8 cellular contexts compared by ENCODE assay signal in the genomic region with DNA sequence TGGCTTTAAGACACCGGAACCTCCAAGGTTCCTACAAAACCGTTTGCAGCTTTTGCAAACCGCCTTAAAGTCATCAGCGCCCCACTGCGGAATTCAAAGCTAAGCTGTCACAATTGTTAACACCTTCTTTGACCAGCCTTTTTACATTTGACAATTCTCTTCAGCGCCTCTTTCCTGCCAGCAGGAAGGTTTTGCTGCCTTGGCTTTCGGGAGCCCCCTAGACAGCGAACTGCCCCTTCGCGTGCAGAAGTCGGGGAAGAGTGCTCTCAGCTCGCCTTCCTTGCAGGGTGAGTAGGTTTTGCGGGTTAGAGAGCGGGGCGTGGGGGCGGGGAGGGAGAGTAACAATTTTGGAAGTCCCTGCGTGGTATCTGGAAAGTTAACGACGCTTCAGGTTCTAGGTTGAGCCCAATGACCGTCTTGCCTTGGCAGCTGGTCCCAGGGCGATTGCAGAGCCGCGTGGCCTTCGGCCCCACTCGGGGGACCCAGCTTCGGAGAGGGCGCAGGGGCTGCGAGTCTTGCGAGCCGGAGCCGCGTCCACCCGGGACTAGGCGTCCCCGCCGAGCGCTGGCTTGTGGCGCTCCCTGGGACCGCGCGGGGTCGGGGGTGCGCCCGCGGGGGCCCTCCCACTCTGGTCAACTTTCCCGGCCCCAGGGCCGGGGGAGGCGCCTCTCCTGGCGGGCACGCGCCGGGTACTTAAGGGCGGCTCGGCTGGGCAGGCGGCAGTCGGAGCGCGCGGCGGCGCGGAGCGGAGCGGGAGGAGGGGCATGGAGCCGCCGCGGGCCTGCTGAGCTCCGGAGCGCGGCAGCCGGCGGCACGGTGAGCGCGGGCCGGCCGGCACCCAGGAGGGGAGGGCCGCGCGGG. TPM values are rescaled to one million over a fixed set of nuclear protein-coding genes. Genes with fewer than 3 reads are reported as not detected.
DNase-seq lines count a peak whose midpoint lies in the region; ATAC-seq and TF ChIP-seq lines count a peak whose summit lies in the region.

A gene with protein sequence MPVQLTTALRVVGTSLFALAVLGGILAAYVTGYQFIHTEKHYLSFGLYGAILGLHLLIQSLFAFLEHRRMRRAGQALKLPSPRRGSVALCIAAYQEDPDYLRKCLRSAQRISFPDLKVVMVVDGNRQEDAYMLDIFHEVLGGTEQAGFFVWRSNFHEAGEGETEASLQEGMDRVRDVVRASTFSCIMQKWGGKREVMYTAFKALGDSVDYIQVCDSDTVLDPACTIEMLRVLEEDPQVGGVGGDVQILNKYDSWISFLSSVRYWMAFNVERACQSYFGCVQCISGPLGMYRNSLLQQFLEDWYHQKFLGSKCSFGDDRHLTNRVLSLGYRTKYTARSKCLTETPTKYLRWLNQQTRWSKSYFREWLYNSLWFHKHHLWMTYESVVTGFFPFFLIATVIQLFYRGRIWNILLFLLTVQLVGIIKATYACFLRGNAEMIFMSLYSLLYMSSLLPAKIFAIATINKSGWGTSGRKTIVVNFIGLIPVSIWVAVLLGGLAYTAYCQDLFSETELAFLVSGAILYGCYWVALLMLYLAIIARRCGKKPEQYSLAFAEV (plus strand): TSS at position 153 of the 861 bp plus-strand sequence. CDS start 3,743 bp downstream, outside the sequence.

- H3K36me3 ChIP-seq in esophagus (ENCODE audit: control insufficient read depth in 2 of 2, insufficient read depth in 2 of 2, low read length in 1 of 2): peaks cover 2 to 11% of the 10 kb centered on the region in 2 donors
- no peaks in the 10 kb centered on the region for H3K36me3 ChIP-seq in mucosa of descending colon (ENCODE audit: low read depth)
- peaks cover 6% of the 10 kb centered on the region for H3K36me3 ChIP-seq in thymus (ENCODE audit: control insufficient read depth, insufficient read depth)

- H3K27ac ChIP-seq in esophagus (ENCODE audit: low read depth in 2 of 2, low read length in 1 of 2): peak within 1 kb of the TSS; percentile 69 to 76
- no peak within 1 kb of the TSS for H3K27ac ChIP-seq in thymus (ENCODE audit: low read depth)

- WGBS in esophagus, 2 donors: 0 to 1% methylated on average over 56 to 80 of the region's 80 CpGs
- under 1% methylated on average over 80 of the region's 80 CpGs for WGBS in thymus

- DNase-seq in AG04449 (ENCODE audit: low read depth, low spot score) (no peak), NCI-H1092 (lab: John Stamatoyannopoulos, UW) (peak; percentile 59), mucosa of descending colon (peak in 2 of 3 donors; percentile 77 to 84)

- H3K9me3 ChIP-seq in esophagus (ENCODE audit: control insufficient read depth in 2 of 2, insufficient read depth in 1 of 2, low read depth in 1 of 2, low read length in 1 of 2) (peaks cover 0 to 3% of the 10 kb centered on the region in 2 donors), mucosa of descending colon (no peaks in the 10 kb centered on the region), thymus (ENCODE audit: control insufficient read depth) (no peaks in the 10 kb centered on the region)

- intact Hi-C loops in mucosa of descending colon (cut with DNase I, micrococcal nuclease): no loop called here

- H3K4me3 ChIP-seq in AG04449 (ENCODE audit: low read depth, low read length) (peak within 1 kb of the TSS; percentile 63), GM08714 (ENCODE audit: low read length) (peak within 1 kb of the TSS; percentile 62; the same call in 1 of the 2 replicates), WI38 (ENCODE audit: low read depth, low read length) (peak within 1 kb of the TSS; percentile 66), esophagus (ENCODE audit: low read depth in 1 of 2, low read length in 2 of 2) (peak within 1 kb of the TSS; percentile 65 to 69), mucosa of descending colon (peak within 1 kb of the TSS; percentile 12), thymus (ENCODE audit: low read length) (peak within 1 kb of the TSS; percentile 53)

- H3K4me1 ChIP-seq in esophagus (ENCODE audit: control insufficient read depth in 2 of 2, insufficient read depth in 2 of 2, low read length in 1 of 2): peaks cover 10 to 20% of the 10 kb centered on the region in 2 donors
- H3K4me1 ChIP-seq in mucosa of descending colon (ENCODE audit: low read depth): peaks cover 24% of the 10 kb centered on the region
- peaks cover 10% of the 10 kb centered on the region for H3K4me1 ChIP-seq in thymus (ENCODE audit: control insufficient read depth, insufficient read depth, low read length)

- POLR2A ChIA-PET in AG04449 (lab: Yijun Ruan, JAX): interaction anchor here (0.8 kb wide), 1 partner anchor 120 kb away, joined by 3 read pairs; no protein-coding TSS in a partner anchor

- CTCF ChIA-PET in AG04449 (lab: Yijun Ruan, JAX): interaction anchor here (0.6 to 3.2 kb wide), 14 partner anchors 8 to 576 kb away, joined by 3 to 33 read pairs (median 4); no protein-coding TSS in a partner anchor

- TF ChIP-seq CTCF in AG04449 (IDR thresholded peaks at IDR 0.05; ENCODE audit: insufficient read depth, low read length, missing control alignments) (peak; percentile 23), WI38 (IDR thresholded peaks at IDR 0.05; ENCODE audit: low read depth, low read length) (no peak), mucosa of descending colon (IDR thresholded peaks at IDR 0.05) (no peak)

- no peaks in the 10 kb centered on the region for H3K27me3 ChIP-seq in esophagus (ENCODE audit: control insufficient read depth in 1 of 2, insufficient read depth in 2 of 2, low read length in 2 of 2)
- peaks cover 37% of the 10 kb centered on the region for H3K27me3 ChIP-seq in thymus (ENCODE audit: control insufficient read depth, insufficient read depth)

- peak; percentile 84 for ATAC-seq in mucosa of descending colon
- ATAC-seq in HG03521 (IDR thresholded peaks at IDR 0.05; ENCODE audit: unreplicated experiment): no peak

RNA-seq across cellular contexts. Expression of the gene that starts here (rescaled TPM):
- polyA plus RNA-seq in esophagus: 10 to 100 TPM in 1 of 2 donors, 1 to 10 TPM in 1; 9.3 to 12.0 TPM
- 10 to 100 TPM in 2 of 3 donors, 1 to 10 TPM in 1; 4.6 to 19.4 (median 15.0) TPM for total RNA-seq in mucosa of descending colon
- 0.89 TPM for polyA plus RNA-seq in thymus

Comparison
In these comparisons a context has a peak if more than half of its experiments do, and no peak if none do; other contexts are left out.
1. H3K4me3 ChIP-seq: peak in every context shown above with its lines; median percentile 67 in esophagus; 66 in WI38; 63 in AG04449; 62 in GM08714; 53 in thymus; 12 in mucosa of descending colon.